Comparison of ENCODE assay signal across 18 cellular contexts in the genomic region with DNA sequence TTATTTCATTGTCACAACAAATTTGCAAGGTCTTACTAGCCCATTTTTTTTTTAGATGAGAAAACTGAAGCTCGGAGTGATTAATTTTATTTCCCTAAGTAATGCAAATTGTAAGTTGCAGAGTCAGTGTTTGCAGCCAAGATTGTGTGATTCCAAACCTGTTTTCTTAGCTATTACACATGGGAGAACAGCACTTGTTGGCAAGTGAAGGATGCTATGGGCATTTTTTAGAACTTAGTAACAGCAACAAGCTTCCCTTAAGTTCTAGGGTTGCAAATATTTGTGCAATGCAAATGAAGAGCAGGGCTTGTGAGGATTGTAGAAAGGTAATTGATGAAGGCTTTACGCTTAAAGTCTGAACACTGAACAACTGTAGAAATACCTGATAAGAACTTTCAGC.
DNase-seq lines count a peak whose midpoint lies in the region; ATAC-seq and TF ChIP-seq lines count a peak whose summit lies in the region.
"Had no signal": no experiment of that assay in that cellular context is flagged by ENCODE, and none has a peak within 500 bp of the region (broad histone marks: within the 10 kb centered on the region; RNA-seq: fewer than 3 reads in every experiment).

No MANE protein-coding gene starts in this region.

- H3K27me3 ChIP-seq in adipocyte (replicated peaks; ENCODE audit: control insufficient read depth, insufficient read depth, low read length) (no peaks in the 10 kb centered on the region), skeletal muscle satellite cell (ENCODE audit: control insufficient read depth, insufficient read depth, low read length) (no peaks in the 10 kb centered on the region), Peyer's patch (no peaks in the 10 kb centered on the region), tibial nerve (no peaks in the 10 kb centered on the region)

- no peaks in the 10 kb centered on the region for H3K9me3 Mint-ChIP-seq in WTC11
- H3K9me3 Mint-ChIP-seq: activated T-helper 17 cell treated with anti-CD3 and anti-CD28 coated beads, Interleukin-2, amount 50 U/mL, for 72 hours; naive B cell; stimulated activated naive CD8-positive, alpha-beta T cell treated with anti-CD3 and anti-CD28 coated beads, Interleukin-15, amount 100 ng/mL, for 72 hours had no signal

- no peak overlapping the region for H3K27ac Mint-ChIP-seq in WTC11
- H3K27ac Mint-ChIP-seq: activated T-helper 17 cell treated with anti-CD3 and anti-CD28 coated beads, Interleukin-2, amount 50 U/mL, for 72 hours; naive B cell; stimulated activated naive CD8-positive, alpha-beta T cell treated with anti-CD3 and anti-CD28 coated beads, Interleukin-15, amount 100 ng/mL, for 72 hours had no signal

- peak overlapping the region; percentile 8 for H3K9ac ChIP-seq in adipocyte (ENCODE audit: low read length)
- H3K9ac ChIP-seq in skeletal muscle satellite cell (ENCODE audit: low read depth, low read length) = peak overlapping the region; percentile 34

- H3K4me3 ChIP-seq in adipocyte (ENCODE audit: low read length) (no peak overlapping the region), skeletal muscle satellite cell (ENCODE audit: low read length) (no peak overlapping the region), Peyer's patch (no peak overlapping the region), tibial nerve (no peak overlapping the region)

- TF ChIP-seq EP300 in tibial nerve (IDR thresholded peaks at IDR 0.05) = no peak

- no peak overlapping the region for H3K27ac ChIP-seq in Peyer's patch
- H3K27ac ChIP-seq in tibial nerve = no peak overlapping the region
- H3K27ac ChIP-seq: VCaP had no signal

- CTCF ChIA-PET in WTC11 (lab: Charles Lee) = no interaction called here

- H3K4me1 ChIP-seq in adipocyte (ENCODE audit: control insufficient read depth, insufficient read depth, low read length) (peaks cover 11% of the 10 kb centered on the region), skeletal muscle satellite cell (ENCODE audit: control insufficient read depth, insufficient read depth, low read length) (peaks cover 18% of the 10 kb centered on the region), Peyer's patch (no peaks in the 10 kb centered on the region), tibial nerve (peaks cover 0 to 13% (median 0%) of the 10 kb centered on the region in 4 donors)

- POLR2A ChIA-PET in WTC11 (lab: Charles Lee) = interaction anchor here (0.6 kb wide), 1 partner anchor 213 kb away, joined by 5 read pairs; no protein-coding TSS in a partner anchor

- peak overlapping the region; percentile 15 for H3K4me2 ChIP-seq in skeletal muscle satellite cell (ENCODE audit: low read length)

- no peak overlapping the region for H3K4me3 Mint-ChIP-seq in WTC11
- H3K4me3 Mint-ChIP-seq: activated T-helper 17 cell treated with anti-CD3 and anti-CD28 coated beads, Interleukin-2, amount 50 U/mL, for 72 hours; CD14-positive monocyte; naive B cell; stimulated activated naive CD8-positive, alpha-beta T cell treated with anti-CD3 and anti-CD28 coated beads, Interleukin-15, amount 100 ng/mL, for 72 hours had no signal

- no peak for TF ChIP-seq POLR2A in Peyer's patch (IDR thresholded peaks at IDR 0.05)
- TF ChIP-seq POLR2A in tibial nerve (IDR thresholded peaks at IDR 0.05) = no peak

- ATAC-seq in WTC11 = no peak
- ATAC-seq: activated T-helper 17 cell treated with anti-CD3 and anti-CD28 coated beads, Interleukin-2, amount 50 U/mL, for 72 hours; Panc1; stimulated activated naive CD8-positive, alpha-beta T cell treated with anti-CD3 and anti-CD28 coated beads, Interleukin-15, amount 100 ng/mL, for 72 hours had no signal

- DNase-seq in GM03348 (ENCODE audit: low spot score) = peak; percentile 43
- peak; percentile 55 for DNase-seq in adipocyte (ENCODE audit: low read depth)
- peak; percentile 73 for DNase-seq in fibroblast of the conjunctiva (ENCODE audit: low read depth)
- DNase-seq in WTC11 (ENCODE audit: low spot score) = no peak
- DNase-seq in Peyer's patch = no peak
- DNase-seq in tibial nerve (ENCODE audit: low spot score in 2 of 2) = no peak
- no peak for DNase-seq in HuH-7.5 (ENCODE audit: low spot score)
- DNase-seq: cortex of kidney; erythroblast; naive B cell; NCI-H2081; NCI-H69; stimulated activated naive CD8-positive, alpha-beta T cell treated with anti-CD3 and anti-CD28 coated beads, Interleukin-15, amount 100 ng/mL, for 72 hours had no signal

- no peaks in the 10 kb centered on the region for H3K36me3 ChIP-seq in adipocyte (ENCODE audit: control insufficient read depth, insufficient read depth, low read length, severe bottlenecking)
- no peaks in the 10 kb centered on the region for H3K36me3 ChIP-seq in skeletal muscle satellite cell (ENCODE audit: insufficient read depth, low read length)
- H3K36me3 ChIP-seq in Peyer's patch = no peaks in the 10 kb centered on the region
- no peaks in the 10 kb centered on the region for H3K36me3 ChIP-seq in tibial nerve

- no peaks in the 10 kb centered on the region for H3K36me3 Mint-ChIP-seq in WTC11
- H3K36me3 Mint-ChIP-seq: CD14-positive monocyte, naive B cell had no signal

- no peaks in the 10 kb centered on the region for H3K27me3 Mint-ChIP-seq in WTC11 (ENCODE audit: low read depth)
- H3K27me3 Mint-ChIP-seq: activated T-helper 17 cell treated with anti-CD3 and anti-CD28 coated beads, Interleukin-2, amount 50 U/mL, for 72 hours; stimulated activated naive CD8-positive, alpha-beta T cell treated with anti-CD3 and anti-CD28 coated beads, Interleukin-15, amount 100 ng/mL, for 72 hours had no signal

- H3K9me3 ChIP-seq in adipocyte (ENCODE audit: control insufficient read depth, low read length) (no peaks in the 10 kb centered on the region), skeletal muscle satellite cell (replicated peaks; ENCODE audit: low read length) (no peaks in the 10 kb centered on the region), Peyer's patch (no peaks in the 10 kb centered on the region), tibial nerve (no peaks in the 10 kb centered on the region)

- no peaks in the 10 kb centered on the region for H3K4me1 Mint-ChIP-seq in WTC11
- H3K4me1 Mint-ChIP-seq: activated T-helper 17 cell treated with anti-CD3 and anti-CD28 coated beads, Interleukin-2, amount 50 U/mL, for 72 hours; CD14-positive monocyte; naive B cell; stimulated activated naive CD8-positive, alpha-beta T cell treated with anti-CD3 and anti-CD28 coated beads, Interleukin-15, amount 100 ng/mL, for 72 hours had no signal

- WGBS in tibial nerve, 2 donors = 68 to 76% methylated on average over 2 of the region's 2 CpGs

- TF ChIP-seq CTCF in WTC11 (IDR thresholded peaks at IDR 0.05) (no peak), Peyer's patch (IDR thresholded peaks at IDR 0.05) (no peak), tibial nerve (IDR thresholded peaks at IDR 0.05) (no peak)

TF ChIP-seq in WTC11, 78 proteins besides CTCF, POLR2A, EP300 and RAD21 (continues in another document):
- TF ChIP-seq, protein P1, sequence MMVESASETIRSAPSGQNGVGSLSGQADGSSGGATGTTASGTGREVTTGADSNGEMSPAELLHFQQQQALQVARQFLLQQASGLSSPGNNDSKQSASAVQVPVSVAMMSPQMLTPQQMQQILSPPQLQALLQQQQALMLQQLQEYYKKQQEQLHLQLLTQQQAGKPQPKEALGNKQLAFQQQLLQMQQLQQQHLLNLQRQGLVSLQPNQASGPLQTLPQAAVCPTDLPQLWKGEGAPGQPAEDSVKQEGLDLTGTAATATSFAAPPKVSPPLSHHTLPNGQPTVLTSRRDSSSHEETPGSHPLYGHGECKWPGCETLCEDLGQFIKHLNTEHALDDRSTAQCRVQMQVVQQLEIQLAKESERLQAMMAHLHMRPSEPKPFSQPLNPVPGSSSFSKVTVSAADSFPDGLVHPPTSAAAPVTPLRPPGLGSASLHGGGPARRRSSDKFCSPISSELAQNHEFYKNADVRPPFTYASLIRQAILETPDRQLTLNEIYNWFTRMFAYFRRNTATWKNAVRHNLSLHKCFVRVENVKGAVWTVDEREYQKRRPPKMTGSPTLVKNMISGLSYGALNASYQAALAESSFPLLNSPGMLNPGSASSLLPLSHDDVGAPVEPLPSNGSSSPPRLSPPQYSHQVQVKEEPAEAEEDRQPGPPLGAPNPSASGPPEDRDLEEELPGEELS (CRISPR knock-in tag; IDR thresholded peaks at IDR 0.05) = no peak
- TF ChIP-seq GRHL2 (CRISPR knock-in tag; IDR thresholded peaks at IDR 0.05; ENCODE audit: insufficient replicate concordance, severe bottlenecking) (no peak), FOXP1 (CRISPR knock-in tag; IDR thresholded peaks at IDR 0.05; ENCODE audit: borderline replicate concordance) (no peak), ZNF423 (CRISPR knock-in tag; IDR thresholded peaks at IDR 0.05) (no peak), ETV6 (CRISPR knock-in tag; IDR thresholded peaks at IDR 0.05) (no peak), ZNF138 (CRISPR knock-in tag; conservative IDR thresholded peaks at IDR 0.05) (no peak), ZNF232 (CRISPR knock-in tag; IDR thresholded peaks at IDR 0.05) (no peak), RELA (CRISPR knock-in tag; IDR thresholded peaks at IDR 0.05; ENCODE audit: borderline replicate concordance) (no peak), FOXJ3 (CRISPR knock-in tag; IDR thresholded peaks at IDR 0.05; ENCODE audit: borderline replicate concordance) (no peak), EMX1 (CRISPR knock-in tag; IDR thresholded peaks at IDR 0.05) (no peak), ZNF317 (CRISPR knock-in tag; IDR thresholded peaks at IDR 0.05; ENCODE audit: borderline replicate concordance, low read depth) (no peak), ZBTB21 (CRISPR knock-in tag; IDR thresholded peaks at IDR 0.05; ENCODE audit: borderline replicate concordance) (no peak)
- TF ChIP-seq, protein P2, sequence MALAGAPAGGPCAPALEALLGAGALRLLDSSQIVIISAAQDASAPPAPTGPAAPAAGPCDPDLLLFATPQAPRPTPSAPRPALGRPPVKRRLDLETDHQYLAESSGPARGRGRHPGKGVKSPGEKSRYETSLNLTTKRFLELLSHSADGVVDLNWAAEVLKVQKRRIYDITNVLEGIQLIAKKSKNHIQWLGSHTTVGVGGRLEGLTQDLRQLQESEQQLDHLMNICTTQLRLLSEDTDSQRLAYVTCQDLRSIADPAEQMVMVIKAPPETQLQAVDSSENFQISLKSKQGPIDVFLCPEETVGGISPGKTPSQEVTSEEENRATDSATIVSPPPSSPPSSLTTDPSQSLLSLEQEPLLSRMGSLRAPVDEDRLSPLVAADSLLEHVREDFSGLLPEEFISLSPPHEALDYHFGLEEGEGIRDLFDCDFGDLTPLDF (CRISPR knock-in tag; IDR thresholded peaks at IDR 0.05) = no peak
- TF ChIP-seq, protein P3, sequence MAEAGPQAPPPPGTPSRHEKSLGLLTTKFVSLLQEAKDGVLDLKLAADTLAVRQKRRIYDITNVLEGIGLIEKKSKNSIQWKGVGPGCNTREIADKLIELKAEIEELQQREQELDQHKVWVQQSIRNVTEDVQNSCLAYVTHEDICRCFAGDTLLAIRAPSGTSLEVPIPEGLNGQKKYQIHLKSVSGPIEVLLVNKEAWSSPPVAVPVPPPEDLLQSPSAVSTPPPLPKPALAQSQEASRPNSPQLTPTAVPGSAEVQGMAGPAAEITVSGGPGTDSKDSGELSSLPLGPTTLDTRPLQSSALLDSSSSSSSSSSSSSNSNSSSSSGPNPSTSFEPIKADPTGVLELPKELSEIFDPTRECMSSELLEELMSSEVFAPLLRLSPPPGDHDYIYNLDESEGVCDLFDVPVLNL (CRISPR knock-in tag; IDR thresholded peaks at IDR 0.05; ENCODE audit: borderline replicate concordance, low read depth) = no peak

Comparison
In these comparisons a context has a peak if more than half of its experiments do, and no peak if none do; other contexts are left out.
1. DNase-seq: peak in GM03348 (single experiment), adipocyte (single experiment) and fibroblast of the conjunctiva (single experiment); none in WTC11 (single experiment), Peyer's patch (0 of 3), tibial nerve (0 of 2) and HuH-7.5 (single experiment).